In genomic region chr10:68088744-68089143, GRCh38 we compare ENCODE assay signal across 13 cellular contexts. TPM values are rescaled to one million over a fixed set of nuclear protein-coding genes. Genes with fewer than 3 reads are reported as not detected.
DNase-seq lines count a peak whose midpoint lies in the region; ATAC-seq and TF ChIP-seq lines count a peak whose summit lies in the region.
"Had no signal": no experiment of that assay in that cellular context is flagged by ENCODE, and none has a peak within 500 bp of the region (broad histone marks: within the 10 kb centered on the region; RNA-seq: fewer than 3 reads in every experiment).

No MANE protein-coding gene starts in this region.

- no peaks in the 10 kb centered on the region for H3K79me2 ChIP-seq in mesendoderm (ENCODE audit: control insufficient read depth, insufficient read depth, low read length)

- no peak overlapping the region for H2BK5ac ChIP-seq in mesendoderm (ENCODE audit: low read length)

- H3K27ac ChIP-seq in HEK293 (ENCODE audit: extremely low read depth, low read depth, low read length) (no peak overlapping the region), RWPE2 (ENCODE audit: poor library complexity, severe bottlenecking) (peak overlapping the region; percentile 79), mesendoderm (ENCODE audit: low read depth, low read length) (no peak overlapping the region)
- H3K27ac ChIP-seq: KMS-11 had no signal

- no peak overlapping the region for H3K4ac ChIP-seq in mesendoderm (ENCODE audit: low read depth, low read length)

- ATAC-seq in activated CD8-positive, alpha-beta memory T cell treated with anti-CD3 and anti-CD28 coated beads, Interleukin-2, amount 10 ng/mL, durations not matched to agents 7 days and 5 days: peak; percentile 70
- no peak for ATAC-seq in RWPE2 (ENCODE audit: low read depth)

- H3K4me3 ChIP-seq in HEK293 (ENCODE audit: low read depth, low read length): no peak overlapping the region
- H3K4me3 ChIP-seq in RWPE2 (ENCODE audit: severe bottlenecking): no peak overlapping the region
- H3K4me3 ChIP-seq in mesendoderm (ENCODE audit: low read length): no peak overlapping the region
- no peak overlapping the region for H3K4me3 ChIP-seq in Caco-2 (ENCODE audit: low read depth, low read length)
- H3K4me3 ChIP-seq: HAP-1 had no signal

- H3K27ac Mint-ChIP-seq in activated CD8-positive, alpha-beta memory T cell treated with anti-CD3 and anti-CD28 coated beads, Interleukin-2, amount 10 ng/mL, durations not matched to agents 7 days and 5 days: peak overlapping the region; percentile 33
- no peak overlapping the region for H3K27ac Mint-ChIP-seq in Caco-2 (ENCODE audit: unreplicated experiment)
- H3K27ac Mint-ChIP-seq: activated naive CD8-positive, alpha-beta T cell treated with anti-CD3 and anti-CD28 coated beads, Interleukin-2, amount 10 ng/mL, durations not matched to agents 7 days and 5 days had no signal

- H3K4me1 ChIP-seq in HEK293 (ENCODE audit: control insufficient read depth, insufficient read depth, low read length) (no peaks in the 10 kb centered on the region), RWPE2 (ENCODE audit: insufficient read depth, poor library complexity, severe bottlenecking) (peaks cover 41% of the 10 kb centered on the region), mesendoderm (ENCODE audit: control insufficient read depth, low read depth, low read length) (no peaks in the 10 kb centered on the region), Caco-2 (peaks cover 11% of the 10 kb centered on the region)

- no peak overlapping the region for H2BK15ac ChIP-seq in mesendoderm (replicated peaks; ENCODE audit: low read depth)

- no peak overlapping the region for H3K4me2 ChIP-seq in mesendoderm (ENCODE audit: low read length)
- H3K4me2 ChIP-seq: KMS-11 had no signal

- no CpG with 5 or more reads among the region's 4 CpGs for WGBS in mesendoderm (ENCODE audit: extremely low coverage, insufficient coverage, low lambda C conversion rate)

- no peak overlapping the region for H3K56ac ChIP-seq in mesendoderm (ENCODE audit: low read length)

- no peak for TF ChIP-seq CTCF in HEK293 (tag by site-specific recombination; IDR thresholded peaks at IDR 0.05)
- no peak for TF ChIP-seq CTCF in RWPE2 (IDR thresholded peaks at IDR 0.05; ENCODE audit: poor library complexity, severe bottlenecking)
- TF ChIP-seq CTCF in Caco-2 (IDR thresholded peaks at IDR 0.05; ENCODE audit: insufficient read depth in 1 of 2, low read depth in 1 of 2, low read length in 1 of 2, severe bottlenecking in 1 of 2, unreplicated experiment in 1 of 2): no peak

- POLR2A ChIA-PET in HEK293 (lab: Yijun Ruan, JAX) (interaction anchor here (1.3 kb wide), 1 partner anchor 15 kb away, joined by 3 read pairs; no protein-coding TSS in a partner anchor), Caco-2 (lab: Charles Lee) (no interaction called here)

- H4K5ac ChIP-seq in mesendoderm (ENCODE audit: low read length): no peak overlapping the region

- CTCF ChIA-PET in activated CD8-positive, alpha-beta memory T cell treated with anti-CD3 and anti-CD28 coated beads, Interleukin-2, amount 10 ng/mL, durations not matched to agents 7 days and 5 days (lab: Charles Lee): no interaction called here
- CTCF ChIA-PET in HEK293 (lab: Yijun Ruan, JAX) (interaction anchor here (0.9 kb wide), 1 partner anchor 12 kb away, joined by 4 read pairs; no protein-coding TSS in a partner anchor), Caco-2 (lab: Charles Lee) (no interaction called here)

- H3K36me3 ChIP-seq in HEK293 (ENCODE audit: control insufficient read depth in 2 of 2, insufficient read depth in 1 of 2, low read length in 2 of 2) (no peaks in the 10 kb centered on the region), RWPE2 (ENCODE audit: low read depth) (no peaks in the 10 kb centered on the region), mesendoderm (ENCODE audit: control insufficient read depth, insufficient read depth, low read length) (no peaks in the 10 kb centered on the region), Caco-2 (ENCODE audit: control insufficient read depth, insufficient read depth, low read length) (no peaks in the 10 kb centered on the region)
- H3K36me3 ChIP-seq: HAP-1 had no signal

- H3K9ac ChIP-seq in mesendoderm (ENCODE audit: low read length): no peak overlapping the region
- H3K9ac ChIP-seq: KMS-11 had no signal

- peaks cover 2% of the 10 kb centered on the region for H3K36me3 Mint-ChIP-seq in activated CD8-positive, alpha-beta memory T cell treated with anti-CD3 and anti-CD28 coated beads, Interleukin-2, amount 10 ng/mL, durations not matched to agents 7 days and 5 days
- no peaks in the 10 kb centered on the region for H3K36me3 Mint-ChIP-seq in Caco-2 (ENCODE audit: insufficient read depth, unreplicated experiment)
- H3K36me3 Mint-ChIP-seq: activated naive CD8-positive, alpha-beta T cell treated with anti-CD3 and anti-CD28 coated beads, Interleukin-2, amount 10 ng/mL, durations not matched to agents 7 days and 5 days had no signal

- H3K23ac ChIP-seq in mesendoderm (ENCODE audit: low read length): no peak overlapping the region

- no TSS peak for BruUV-seq in Caco-2 (replicated peaks; lab: Mats Ljungman, UMichigan)

- no peak overlapping the region for H3K18ac ChIP-seq in mesendoderm (ENCODE audit: low read length)

- no peaks in the 10 kb centered on the region for H3K9me3 Mint-ChIP-seq in activated CD8-positive, alpha-beta memory T cell treated with anti-CD3 and anti-CD28 coated beads, Interleukin-2, amount 10 ng/mL, durations not matched to agents 7 days and 5 days (ENCODE audit: low read depth)
- H3K9me3 Mint-ChIP-seq in Caco-2 (ENCODE audit: unreplicated experiment): no peaks in the 10 kb centered on the region
- H3K9me3 Mint-ChIP-seq: activated naive CD8-positive, alpha-beta T cell treated with anti-CD3 and anti-CD28 coated beads, Interleukin-2, amount 10 ng/mL, durations not matched to agents 7 days and 5 days had no signal

- no peaks in the 10 kb centered on the region for H3K79me1 ChIP-seq in mesendoderm (ENCODE audit: low read length)

- no peak for DNase-seq in activated CD8-positive, alpha-beta memory T cell treated with anti-CD3 and anti-CD28 coated beads, Interleukin-2, amount 10 ng/mL, durations not matched to agents 7 days and 5 days
- no peak for DNase-seq in activated CD8-positive, alpha-beta memory T cell treated with anti-CD3 and anti-CD28 coated beads, Interleukin-2, amount 50 U/mL, for 4 hours
- DNase-seq in RWPE2 (ENCODE audit: low spot score) (no peak), mesendoderm (no peak), NCI-H2029 (lab: John Stamatoyannopoulos, UW) (no peak), Caco-2 (no peak), NCI-H1105 (lab: John Stamatoyannopoulos, UW) (no peak)
- DNase-seq: activated naive CD8-positive, alpha-beta T cell treated with anti-CD3 and anti-CD28 coated beads, Interleukin-2, amount 10 ng/mL, durations not matched to agents 7 days and 5 days; left cardiac atrium; NCI-H526 treated with DMSO at 0.1 percent for 48 hours had no signal

- H3K4me3 Mint-ChIP-seq in activated CD8-positive, alpha-beta memory T cell treated with anti-CD3 and anti-CD28 coated beads, Interleukin-2, amount 10 ng/mL, durations not matched to agents 7 days and 5 days: peak overlapping the region; percentile 51
- H3K4me3 Mint-ChIP-seq in Caco-2 (ENCODE audit: unreplicated experiment): no peak overlapping the region
- H3K4me3 Mint-ChIP-seq: activated naive CD8-positive, alpha-beta T cell treated with anti-CD3 and anti-CD28 coated beads, Interleukin-2, amount 10 ng/mL, durations not matched to agents 7 days and 5 days had no signal

- H2AK5ac ChIP-seq in mesendoderm (ENCODE audit: low read length): no peak overlapping the region

- H2BK120ac ChIP-seq in mesendoderm (ENCODE audit: low read depth, low read length): no peak overlapping the region

- H3K27me3 ChIP-seq in RWPE2 (ENCODE audit: insufficient read depth, poor library complexity, severe bottlenecking): no peaks in the 10 kb centered on the region
- no peaks in the 10 kb centered on the region for H3K27me3 ChIP-seq in mesendoderm (ENCODE audit: insufficient read depth, low read length, poor library complexity)
- no peaks in the 10 kb centered on the region for H3K27me3 ChIP-seq in Caco-2 (replicated peaks; ENCODE audit: control insufficient read depth, insufficient read depth, low read length)

- peaks cover 4% of the 10 kb centered on the region for H3K27me3 Mint-ChIP-seq in activated CD8-positive, alpha-beta memory T cell treated with anti-CD3 and anti-CD28 coated beads, Interleukin-2, amount 10 ng/mL, durations not matched to agents 7 days and 5 days
- H3K27me3 Mint-ChIP-seq in Caco-2 (ENCODE audit: insufficient read depth, unreplicated experiment): no peaks in the 10 kb centered on the region

- H3K9me3 ChIP-seq in HEK293 (ENCODE audit: control insufficient read depth, insufficient read depth, low read depth, low read length) (no peaks in the 10 kb centered on the region), RWPE2 (ENCODE audit: severe bottlenecking) (no peaks in the 10 kb centered on the region), Caco-2 (no peaks in the 10 kb centered on the region)
- H3K9me3 ChIP-seq: HAP-1 had no signal

- intact Hi-C loops in Caco-2 (cut with micrococcal nuclease; ENCODE audit: unreplicated experiment): no loop called here

- peaks cover 18% of the 10 kb centered on the region for H3K4me1 Mint-ChIP-seq in activated CD8-positive, alpha-beta memory T cell treated with anti-CD3 and anti-CD28 coated beads, Interleukin-2, amount 10 ng/mL, durations not matched to agents 7 days and 5 days
- peaks cover 19% of the 10 kb centered on the region for H3K4me1 Mint-ChIP-seq in Caco-2 (ENCODE audit: low read depth, unreplicated experiment)

- peak overlapping the region; percentile 28 for H4K8ac ChIP-seq in mesendoderm (ENCODE audit: low read depth, low read length)

TF ChIP-seq in HEK293, 187 proteins besides CTCF, POLR2A, EP300 and RAD21 (continues in another document):
- TF ChIP-seq ZNF404 (tag by site-specific recombination; IDR thresholded peaks at IDR 0.05): no peak
- no peak for TF ChIP-seq IKZF3 (tag by site-specific recombination; IDR thresholded peaks at IDR 0.05)
- no peak for TF ChIP-seq SALL2 (tag by site-specific recombination; IDR thresholded peaks at IDR 0.05; ENCODE audit: borderline replicate concordance)
- TF ChIP-seq ZNF600 (tag by site-specific recombination; IDR thresholded peaks at IDR 0.05): no peak
- TF ChIP-seq EGR2 (tag by site-specific recombination; IDR thresholded peaks at IDR 0.05; ENCODE audit: low read depth): peak; percentile 48; the same call in 1 of the 2 replicates

RNA-seq across cellular contexts. Expression of gene HERC4, which starts 13.7 kb away (rescaled TPM):
- 10 to 100 TPM; 56.5 to 59.1 TPM for total RNA-seq in activated CD8-positive, alpha-beta memory T cell treated with anti-CD3 and anti-CD28 coated beads, Interleukin-2, amount 10 ng/mL, durations not matched to agents 7 days and 5 days
- polyA plus RNA-seq in mesendoderm (2013, experiment 1 of 2): 11.6 TPM
- polyA plus RNA-seq in mesendoderm (2013, experiment 2 of 2): 12.4 TPM
- total RNA-seq in Caco-2 (2022): 59.4 and 65.2 TPM in 2 replicates

RNA-seq across cellular contexts. Expression of gene MYPN, which starts 20.5 kb away (rescaled TPM):
- total RNA-seq in activated CD8-positive, alpha-beta memory T cell treated with anti-CD3 and anti-CD28 coated beads, Interleukin-2, amount 10 ng/mL, durations not matched to agents 7 days and 5 days: not detected
- under 0.01 TPM for polyA plus RNA-seq in mesendoderm (2013, experiment 1 of 2)
- polyA plus RNA-seq in mesendoderm (2013, experiment 2 of 2): 0.01 TPM
- not detected in 2 replicates for total RNA-seq in Caco-2 (2022)
- total RNA-seq: activated naive CD8-positive, alpha-beta T cell treated with anti-CD3 and anti-CD28 coated beads, Interleukin-2, amount 10 ng/mL, durations not matched to agents 7 days and 5 days had no signal
